Comparison of ENCODE assay signal across 10 cellular contexts in genomic region chrX:30597258-30598012, GRCh38. TPM values are rescaled to one million over a fixed set of nuclear protein-coding genes. Genes with fewer than 3 reads are reported as not detected.
DNase-seq lines count a peak whose midpoint lies in the region; ATAC-seq and TF ChIP-seq lines count a peak whose summit lies in the region.
"Had no signal": no experiment of that assay in that cellular context is flagged by ENCODE, and none has a peak within 500 bp of the region (broad histone marks: within the 10 kb centered on the region; RNA-seq: fewer than 3 reads in every experiment).

No MANE protein-coding gene starts in this region.

- H3K27ac Mint-ChIP-seq in memory B cell, result peak overlapping the region; percentile 91

- H3K9me3 Mint-ChIP-seq in memory B cell, result no peaks in the 10 kb centered on the region

- TF ChIP-seq CTCF in HL-60 (IDR thresholded peaks at IDR 0.05; ENCODE audit: insufficient read depth, low read length), result no peak
- TF ChIP-seq CTCF in lower leg skin (IDR thresholded peaks at IDR 0.05), result no peak

- no peaks in the 10 kb centered on the region for H3K4me1 ChIP-seq in SJCRH30

- ATAC-seq in GM18867 (IDR thresholded peaks at IDR 0.05; ENCODE audit: unreplicated experiment), result peak; percentile 88
- ATAC-seq in HG02571 (IDR thresholded peaks at IDR 0.05; ENCODE audit: unreplicated experiment), result peak; percentile 92
- ATAC-seq in memory B cell (ENCODE audit: low read depth), result peak; percentile 67

- no peaks in the 10 kb centered on the region for H3K36me3 ChIP-seq in SJCRH30

- TF ChIP-seq POLR2A in lower leg skin (IDR thresholded peaks at IDR 0.05), result no peak

- DNase-seq in HL-60 (ENCODE audit: low read depth in 1 of 2, low spot score in 1 of 2), result peak in 1 of 2 experiments; percentile 65
- DNase-seq in memory B cell (ENCODE audit: low spot score in 2 of 2), result no peak
- no peak for DNase-seq in lower leg skin (ENCODE audit: low spot score in 2 of 2)
- DNase-seq in activated CD8-positive, alpha-beta memory T cell treated with anti-CD3 and anti-CD28 coated beads, Interleukin-2, amount 50 U/mL, for 4 hours, result no peak
- no peak for DNase-seq in SJCRH30
- DNase-seq in AG08396 (ENCODE audit: low spot score), result no peak
- DNase-seq: OCI-M1 had no signal

- H3K36me3 Mint-ChIP-seq in memory B cell, result no peaks in the 10 kb centered on the region

- H3K27me3 Mint-ChIP-seq in memory B cell, result no peaks in the 10 kb centered on the region

- intact Hi-C loops in lower leg skin (cut with DNase I; ENCODE audit: low total_unique reads), result no loop called here

- H3K27ac ChIP-seq in HL-60 (replicated peaks) (peak overlapping the region; percentile 84), SJCRH30 (no peak overlapping the region)

- H3K4me3 ChIP-seq in HL-60 (replicated peaks; ENCODE audit: insufficient read depth, low read length) (no peak overlapping the region; the same call in 1 of the 2 replicates), lower leg skin (ENCODE audit: low read depth, poor library complexity, severe bottlenecking) (no peak overlapping the region), SJCRH30 (no peak overlapping the region)

- H3K9me3 ChIP-seq in SJCRH30 (replicated peaks), result no peaks in the 10 kb centered on the region

- peak overlapping the region; percentile 71 for H3K4me3 Mint-ChIP-seq in memory B cell

- WGBS in lower leg skin, 2 donors, result 62 to 89% methylated on average over 3 of the region's 3 CpGs

- peaks cover 24% of the 10 kb centered on the region for H3K4me1 Mint-ChIP-seq in memory B cell

- no peaks in the 10 kb centered on the region for H3K27me3 ChIP-seq in HL-60 (ENCODE audit: insufficient read depth, poor library complexity, severe bottlenecking)
- no peaks in the 10 kb centered on the region for H3K27me3 ChIP-seq in SJCRH30

RNA-seq across cellular contexts. Expression of gene TASL, which starts 19.9 kb away (rescaled TPM):
- total RNA-seq in lower leg skin, result 1 to 10 TPM in 2 of 4 donors, under 1 TPM in 2; 0.34 to 1.5 (median 0.94) TPM
- total RNA-seq in SJCRH30 (2014; rRNA removed; shearing (Covaris generic)), result not detected in 2 replicates
- total RNA-seq: fibroblast of lung had no signal

RNA-seq across cellular contexts. Expression of gene GK, which starts 55.8 kb away (rescaled TPM):
- 10 to 100 TPM in 1 of 4 donors, 1 to 10 TPM in 3; 2.8 to 10.6 (median 6.4) TPM for total RNA-seq in lower leg skin
- total RNA-seq in SJCRH30 (2014; rRNA removed; shearing (Covaris generic)), result 6.4 and 10.5 TPM in 2 replicates
